In genomic region chr12:69330475-69331473, GRCh38 we compare ENCODE assay signal across 8 cellular contexts. TPM values are rescaled to one million over a fixed set of nuclear protein-coding genes. Genes with fewer than 3 reads are reported as not detected.
DNase-seq lines count a peak whose midpoint lies in the region; ATAC-seq and TF ChIP-seq lines count a peak whose summit lies in the region.

No MANE protein-coding gene starts in this region.

- no TSS peak for BruUV-seq in A673 (replicated peaks; lab: Mats Ljungman, UMichigan)

- peak overlapping the region; percentile 77 to 86 (median 83) for H3K4me3 Mint-ChIP-seq in brain

- H3K27ac ChIP-seq in A673 (ENCODE audit: low read depth, low read length, poor library complexity, severe bottlenecking) (no peak overlapping the region), left lung (peak overlapping the region; percentile 51 to 92)

- H3K27me3 ChIP-seq in A673 (replicated peaks; ENCODE audit: insufficient read depth, low read depth, low read length, poor library complexity) (peaks cover 17% of the 10 kb centered on the region), left lung (no peaks in the 10 kb centered on the region)

- POLR2A ChIA-PET in A673 (lab: Charles Lee; ENCODE audit: low non-redundant PET), result no interaction called here

- no peaks in the 10 kb centered on the region for H3K36me3 ChIP-seq in A673 (ENCODE audit: insufficient read depth, low read length, poor library complexity, severe bottlenecking)
- H3K36me3 ChIP-seq in left lung, result no peaks in the 10 kb centered on the region

- DNase-seq in A673 (ENCODE audit: low spot score), result no peak
- DNase-seq in T-helper 9 cell, result peak; percentile 42
- DNase-seq in left lung, result peak; percentile 54 to 81
- peak; percentile 40 to 42 for DNase-seq in stimulated activated CD4-positive, alpha-beta T cell treated with anti-CD3 and anti-CD28 coated beads, Interleukin-4, amount 100 ng/mL, for 48 hours (ENCODE audit: low read depth in 2 of 2)
- no peak for DNase-seq in OCI-M2 (lab: John Stamatoyannopoulos, UW; ENCODE audit: unreplicated experiment)

- TF ChIP-seq CTCF in A673 (conservative IDR thresholded peaks at IDR 0.05; ENCODE audit: low read depth, low read length) (no peak), brain (conservative IDR thresholded peaks at IDR 0.05) (no peak), left lung (IDR thresholded peaks at IDR 0.05) (no peak)

- H3K4me3 ChIP-seq in A673 (ENCODE audit: low read depth, low read length, poor library complexity, severe bottlenecking) (peak overlapping the region; percentile 25), left lung (peak overlapping the region; percentile 33 to 42)

- peaks cover 21% of the 10 kb centered on the region for H3K27me3 Mint-ChIP-seq in brain

- H3K4me1 Mint-ChIP-seq in brain, result peaks cover 15% of the 10 kb centered on the region

- peak; percentile 84 for ATAC-seq in GM19035 (IDR thresholded peaks at IDR 0.05; ENCODE audit: unreplicated experiment)
- peak; percentile 77 for ATAC-seq in HG03280 (IDR thresholded peaks at IDR 0.05; ENCODE audit: unreplicated experiment)
- ATAC-seq in left lung, result peak; percentile 71

- intact Hi-C loops in A673 (cut with micrococcal nuclease; ENCODE audit: unreplicated experiment) (no loop called here), left lung (cut with DNase I) (no loop called here)

- CTCF ChIA-PET in A673 (lab: Charles Lee), result no interaction called here

- peaks cover 3% of the 10 kb centered on the region for H3K4me1 ChIP-seq in A673 (ENCODE audit: insufficient read depth, low read length, poor library complexity, severe bottlenecking)
- H3K4me1 ChIP-seq in left lung, result peaks cover 0 to 46% of the 10 kb centered on the region in 2 donors

- no peaks in the 10 kb centered on the region for H3K36me3 Mint-ChIP-seq in brain

- no peaks in the 10 kb centered on the region for H3K9me3 ChIP-seq in A673 (ENCODE audit: low read depth, low read length, poor library complexity, severe bottlenecking)
- H3K9me3 ChIP-seq in left lung, result no peaks in the 10 kb centered on the region

- no peaks in the 10 kb centered on the region for H3K9me3 Mint-ChIP-seq in brain

- H3K27ac Mint-ChIP-seq in brain, result peak overlapping the region in 2 of 5 experiments; percentile 73 to 74

RNA-seq across cellular contexts. Expression of gene LYZ, which starts 17.4 kb away (rescaled TPM):
- total RNA-seq in A673 (2021), result 0.32 TPM in 1 of 2 replicates, not detected in the other
- 2.7 TPM for polyA plus RNA-seq in brain (ENCODE audit: insufficient read depth, low read depth, low replicate concordance)
- 100 to 1,000 TPM; 255 to 394 TPM for total RNA-seq in left lung

RNA-seq across cellular contexts. Expression of gene YEATS4, which starts 28.8 kb away (rescaled TPM):
- total RNA-seq in A673 (2021) (43.7 and 46.3 TPM in 2 replicates), left lung (10 to 100 TPM; 10.1 to 13.5 TPM)
- polyA plus RNA-seq in brain (ENCODE audit: insufficient read depth, low read depth, low replicate concordance), result 14.5 TPM

Comparison
In these comparisons a context has a peak if more than half of its experiments do, and no peak if none do; other contexts are left out.
1. DNase-seq: peak in T-helper 9 cell (single experiment), left lung (2 of 2) and stimulated activated CD4-positive, alpha-beta T cell treated with anti-CD3 and anti-CD28 coated beads, Interleukin-4, amount 100 ng/mL, for 48 hours (2 of 2); none in A673 (single experiment) and OCI-M2 (single experiment).
2. RNA of gene LYZ, which starts 17.4 kb away (total RNA-seq): 255 to 394 TPM in left lung; 0.32 TPM in A673; every median in the first group is over 100 times any median in the second.
3. Peak in every context shown above with its lines, with median percentiles within 50 percentile points of each other: ATAC-seq.